ENCODE assay signal across 23 cellular contexts in genomic region chr10:46215426-46215825, GRCh38.
"Had no signal": no experiment of that assay in that cellular context is flagged by ENCODE, and none has a peak within 500 bp of the region (broad histone marks: within the 10 kb centered on the region; RNA-seq: fewer than 3 reads in every experiment).

No MANE protein-coding gene starts in this region.

- H3K4me3 ChIP-seq: adrenal gland, ascending aorta, esophagus squamous epithelium, gastroesophageal sphincter, ovary, tibial nerve, vagina had no signal

- H3K27me3 Mint-ChIP-seq: activated naive CD8-positive, alpha-beta T cell; stimulated activated naive CD8-positive, alpha-beta T cell treated with anti-CD3 and anti-CD28 coated beads, Interleukin-15, Interleukin-2, amounts not matched to agents 100 ng/mL and 50 ng/mL, for 24 hours; T-cell had no signal

- H3K4me3 Mint-ChIP-seq: activated naive CD8-positive, alpha-beta T cell; endodermal cell; natural killer cell treated with Interleukin-12 subunit alpha and Interleukin-12 subunit beta and Interleukin-15 and Interleukin-18, amount 100 ng/mL, for 72 hours; stimulated activated naive CD8-positive, alpha-beta T cell treated with anti-CD3 and anti-CD28 coated beads, Interleukin-15, Interleukin-2, amounts not matched to agents 100 ng/mL and 50 ng/mL, for 24 hours; T-cell; WTC11 had no signal

- H3K9me3 Mint-ChIP-seq: endodermal cell; natural killer cell treated with Interleukin-12 subunit alpha and Interleukin-12 subunit beta and Interleukin-15 and Interleukin-18, amount 100 ng/mL, for 72 hours; stimulated activated naive CD8-positive, alpha-beta T cell treated with anti-CD3 and anti-CD28 coated beads, Interleukin-15, Interleukin-2, amounts not matched to agents 100 ng/mL and 50 ng/mL, for 24 hours; T-cell; WTC11 had no signal

- DNase-seq: activated CD8-positive, alpha-beta memory T cell treated with anti-CD3 and anti-CD28 coated beads, Interleukin-2, amount 50 U/mL, for 48 hours; activated gamma-delta T cell treated with Interleukin-2 at 50 U/mL for 16 hours; adrenal gland; brain microvascular endothelial cell; caudate nucleus; endodermal cell; esophagus squamous epithelium; left cardiac atrium; ovary; right cardiac atrium; stimulated activated CD4-positive, alpha-beta T cell treated with anti-CD3 and anti-CD28 coated beads, Interleukin-12 subunit alpha, Interleukin-12 subunit beta, amount 100 ng/mL, for 4 hours; stimulated activated CD4-positive, alpha-beta T cell treated with anti-CD3 and anti-CD28 coated beads, Interleukin-4, amount 100 ng/mL, for 4 hours; T-cell; T-helper 9 cell had no signal

- H3K36me3 Mint-ChIP-seq: natural killer cell treated with Interleukin-12 subunit alpha and Interleukin-12 subunit beta and Interleukin-15 and Interleukin-18, amount 100 ng/mL, for 72 hours; WTC11 had no signal

- H3K36me3 ChIP-seq: adrenal gland, ascending aorta, brain microvascular endothelial cell, esophagus squamous epithelium, gastroesophageal sphincter, neutrophil, ovary, tibial nerve, vagina had no signal

- H3K27me3 ChIP-seq: adrenal gland, ascending aorta, brain microvascular endothelial cell, neutrophil, ovary, tibial nerve, vagina had no signal

- H3K9me3 ChIP-seq: adrenal gland, ascending aorta, esophagus squamous epithelium, gastroesophageal sphincter, neutrophil, ovary, tibial nerve, vagina had no signal

- H3K4me1 ChIP-seq: adrenal gland, ascending aorta, esophagus squamous epithelium, gastroesophageal sphincter, tibial nerve, vagina had no signal

- H3K27ac ChIP-seq: adrenal gland, ascending aorta, brain microvascular endothelial cell, esophagus squamous epithelium, gastroesophageal sphincter, neutrophil, ovary, tibial nerve, vagina had no signal

- H3K27ac Mint-ChIP-seq: activated naive CD8-positive, alpha-beta T cell; endodermal cell; natural killer cell treated with Interleukin-12 subunit alpha and Interleukin-12 subunit beta and Interleukin-15 and Interleukin-18, amount 100 ng/mL, for 72 hours; stimulated activated naive CD8-positive, alpha-beta T cell treated with anti-CD3 and anti-CD28 coated beads, Interleukin-15, Interleukin-2, amounts not matched to agents 100 ng/mL and 50 ng/mL, for 24 hours; T-cell; WTC11 had no signal

- H3K4me1 Mint-ChIP-seq: endodermal cell had no signal
